ENCODE assay signal across 8 cellular contexts in the genomic region with DNA sequence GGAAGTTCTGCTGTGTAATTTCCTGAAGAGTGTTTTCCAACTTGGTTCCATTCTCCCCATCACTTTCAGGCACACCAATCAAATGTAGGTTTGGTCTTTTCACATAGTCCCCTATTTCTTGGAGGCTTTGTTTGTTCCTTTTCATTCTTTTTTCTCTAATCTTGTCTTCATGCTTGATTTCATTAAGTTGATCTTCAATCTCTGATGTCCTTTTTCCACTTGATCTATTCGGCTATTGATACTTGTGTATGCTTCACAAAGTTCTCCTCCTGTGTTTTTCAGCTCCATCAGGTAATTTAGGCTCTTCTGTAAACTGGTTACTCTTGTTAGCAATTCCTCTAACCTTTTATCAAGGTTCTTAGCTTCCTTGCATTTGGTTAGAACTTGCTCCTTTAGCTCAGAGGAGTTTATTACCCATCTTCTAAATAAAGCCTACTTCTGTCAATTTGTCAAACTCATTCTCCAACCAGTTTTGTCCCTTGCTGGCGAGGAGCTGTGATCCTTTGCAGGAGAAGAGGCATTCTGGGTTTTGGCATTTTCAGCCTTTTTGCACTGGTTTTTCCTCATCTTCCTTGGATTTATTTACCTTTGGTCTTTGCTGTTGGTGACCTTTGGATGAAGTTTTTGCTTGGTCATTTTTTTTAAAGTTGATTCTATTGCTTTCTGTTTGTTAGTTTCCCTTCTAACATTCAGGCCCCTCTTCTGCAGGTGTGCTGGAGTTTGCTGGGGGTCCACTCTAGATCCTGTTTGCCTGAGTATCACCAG.
DNase-seq lines count a peak whose midpoint lies in the region; ATAC-seq and TF ChIP-seq lines count a peak whose summit lies in the region.
"Not testable (repeated sequence)": the region's sequence is repeated elsewhere in the genome, so short reads cannot be mapped to it uniquely, and the experiment has no call there.

No MANE protein-coding gene starts in this region.

- not testable (repeated sequence) for H3K23me2 ChIP-seq in H9 (ENCODE audit: insufficient read length, low read depth, low read length, poor library complexity, severe bottlenecking)

- not testable (repeated sequence) for DNase-seq in H9; PC-3; endodermal cell; hepatocyte (ENCODE audit: low spot score); left lobe of liver (ENCODE audit: low spot score); right lobe of liver; neuronal stem cell (ENCODE audit: low spot score)

- not testable (repeated sequence) for H4K8ac ChIP-seq in H9 (replicated peaks; ENCODE audit: insufficient read length, low read depth, low read length); neuronal stem cell (ENCODE audit: low read depth, low read length)

- not testable (repeated sequence) for H3K9ac ChIP-seq in H9 (ENCODE audit: extremely low read depth, insufficient read length, low read length); PC-3 (ENCODE audit: low read length); endodermal cell (ENCODE audit: extremely low read depth, low read length, poor library complexity, severe bottlenecking); neuronal stem cell (ENCODE audit: low read depth, low read length, poor library complexity)

- not testable (repeated sequence) for H3K4me3 ChIP-seq in PC-3 (ENCODE audit: low read length); hepatocyte; right lobe of liver; neuronal stem cell (ENCODE audit: low read length in 2 of 2)
- peak overlapping the region; percentile 64 for H3K4me3 ChIP-seq in endodermal cell (ENCODE audit: low read length)

- not testable (repeated sequence) for H4K91ac ChIP-seq in H9 (ENCODE audit: insufficient read length, low read depth, low read length); neuronal stem cell (ENCODE audit: low read depth, low read length, poor library complexity)

- not testable (repeated sequence) for H3K4me2 ChIP-seq in H9 (ENCODE audit: insufficient read depth, insufficient read length, low read length); neuronal stem cell (ENCODE audit: insufficient read depth, low read length, poor library complexity, severe bottlenecking)
- H3K4me2 ChIP-seq in PC-3 (ENCODE audit: low read length): peak overlapping the region; percentile 60; the same call in 1 of the 2 replicates
- peak overlapping the region; percentile 59 for H3K4me2 ChIP-seq in hepatocyte

- not testable (repeated sequence) for H3K4ac ChIP-seq in H9 (ENCODE audit: low read depth, low read length); neuronal stem cell (ENCODE audit: low read length)

- intact Hi-C loops in PC-3 (cut with micrococcal nuclease); right lobe of liver (cut with DNase I): not testable (repeated sequence)

- H3K4me3 Mint-ChIP-seq in H9, endodermal cell: not testable (repeated sequence)

- not testable (repeated sequence) for H3T11ph ChIP-seq in H9 (ENCODE audit: low read length)

- not testable (repeated sequence) for H2BK120ac ChIP-seq in H9 (ENCODE audit: low read depth, low read length, poor library complexity, severe bottlenecking); neuronal stem cell (ENCODE audit: low read depth, low read length)

- H3K79me1 ChIP-seq in H9 (ENCODE audit: insufficient read depth, low read depth, low read length, poor library complexity, severe bottlenecking); neuronal stem cell (ENCODE audit: low read depth, low read length): not testable (repeated sequence)

- H3K56ac ChIP-seq in H9 (ENCODE audit: insufficient read length, low read depth, low read length): not testable (repeated sequence)

- H3K9me3 ChIP-seq in H9 (ENCODE audit: control insufficient read depth, low read depth, low read length); PC-3 (ENCODE audit: low read length); endodermal cell (ENCODE audit: control insufficient read depth, low read length); hepatocyte (ENCODE audit: low read depth); right lobe of liver; neuronal stem cell (replicated peaks in 1 of 2; ENCODE audit: control insufficient read depth in 2 of 2, insufficient read depth in 1 of 2, low read depth in 1 of 2, low read length in 2 of 2): not testable (repeated sequence)

- not testable (repeated sequence) for H2BK20ac ChIP-seq in H9 (ENCODE audit: low read depth, low read length, poor library complexity, severe bottlenecking)

- peaks cover 5 to 23% of the 10 kb centered on the region in 2 experiments; a peak in 2 of 4 replicates for H3K4me1 Mint-ChIP-seq in H9
- H3K4me1 Mint-ChIP-seq in endodermal cell: peaks cover 24% of the 10 kb centered on the region

- not testable (repeated sequence) for ATAC-seq in PC-3
- ATAC-seq in left lobe of liver (peak; percentile 36), right lobe of liver (peak in 3 of 4 donors; percentile 34 to 47 (median 40))

- peaks cover 6 to 28% (median 26%) of the 10 kb centered on the region in 3 experiments for H3K36me3 Mint-ChIP-seq in H9 (ENCODE audit: insufficient read depth in 1 of 3, low read depth in 3 of 3)
- H3K36me3 Mint-ChIP-seq in endodermal cell (ENCODE audit: low read depth): not testable (repeated sequence)

- peak overlapping the region; percentile 19; the same call in 1 of the 2 replicates for H3K14ac ChIP-seq in H9 (ENCODE audit: insufficient read depth, low read length)
- H3K14ac ChIP-seq in neuronal stem cell (ENCODE audit: low read length): not testable (repeated sequence)

- not testable (repeated sequence) for H4K5ac ChIP-seq in H9 (ENCODE audit: insufficient read length, low read depth, low read length)

- WGBS in H9 (ENCODE audit: extremely low coverage, insufficient read length, low lambda C conversion rate): no CpG with 5 or more reads among the region's 2 CpGs
- WGBS in endodermal cell (ENCODE audit: insufficient coverage in 1 of 2, insufficient read length in 1 of 2), 2 experiments: 92 to 94% methylated on average over 2 of the region's 2 CpGs
- WGBS in hepatocyte (ENCODE audit: low lambda C conversion rate, missing lambda C conversion rate): 76% methylated on average over 2 of the region's 2 CpGs
- 80% methylated on average over 2 of the region's 2 CpGs for WGBS in right lobe of liver (ENCODE audit: insufficient coverage, low coverage, low lambda C conversion rate, missing lambda C conversion rate)
- no CpG with 5 or more reads among the region's 2 CpGs for WGBS in neuronal stem cell (ENCODE audit: extremely low coverage in 2 of 2, insufficient read length in 2 of 2, insufficient replicate concordance in 1 of 2), 2 donors

- not testable (repeated sequence) for H2BK15ac ChIP-seq in H9 (ENCODE audit: low read depth, low read length); neuronal stem cell (ENCODE audit: low read length)

- H3K27ac ChIP-seq in C4-2B (0 out of 2 replicates have a peak overlapping the region, but pooled peaks have one; percentile 4), hepatocyte (peak overlapping the region; percentile 56), right lobe of liver (peak overlapping the region in 1 of 3 donors; percentile 30), neuronal stem cell (replicated peaks; ENCODE audit: low read length) (peak overlapping the region; percentile 39)
- H3K27ac ChIP-seq in H9 (ENCODE audit: insufficient read length, low read depth, low read length); PC-3 (ENCODE audit: low read length); endodermal cell (ENCODE audit: low read depth, low read length): not testable (repeated sequence)

- CTCF ChIA-PET in PC-3 (lab: Charles Lee): not testable (repeated sequence)

- POLR2A ChIA-PET in PC-3 (lab: Charles Lee; ENCODE audit: unreplicated experiment): interaction anchor here (0.6 kb wide), 1 partner anchor 39 kb away, joined by 3 read pairs; no protein-coding TSS in a partner anchor

- not testable (repeated sequence) for H3K9me2 ChIP-seq in PC-3 (replicated peaks; ENCODE audit: low read length); hepatocyte (replicated peaks; ENCODE audit: insufficient read depth)

- H3K27ac Mint-ChIP-seq in H9, endodermal cell: not testable (repeated sequence)

- H2BK5ac ChIP-seq in H9 (ENCODE audit: insufficient read length, low read length); neuronal stem cell (ENCODE audit: low read length): not testable (repeated sequence)

- H3K4me1 ChIP-seq in H9 (ENCODE audit: insufficient read depth, low read length); endodermal cell (ENCODE audit: control insufficient read depth, insufficient read depth, low read length); hepatocyte (ENCODE audit: insufficient read depth); neuronal stem cell (ENCODE audit: control insufficient read depth in 2 of 2, insufficient read depth in 1 of 2, low read depth in 1 of 2, low read length in 2 of 2): not testable (repeated sequence)
- H3K4me1 ChIP-seq in PC-3 (ENCODE audit: insufficient read depth, low read length) (peaks cover 11% of the 10 kb centered on the region), right lobe of liver (peaks cover 0 to 10% (median 2%) of the 10 kb centered on the region in 4 donors)

- not testable (repeated sequence) for TF ChIP-seq CTCF in C4-2B (conservative IDR thresholded peaks at IDR 0.05); H9 (conservative IDR thresholded peaks at IDR 0.05); PC-3 (conservative IDR thresholded peaks at IDR 0.05; ENCODE audit: low read depth, low read length); endodermal cell (conservative IDR thresholded peaks at IDR 0.05); hepatocyte (IDR thresholded peaks at IDR 0.05; ENCODE audit: poor library complexity); right lobe of liver (IDR thresholded peaks at IDR 0.05)

- not testable (repeated sequence) for H2AK5ac ChIP-seq in H9 (ENCODE audit: insufficient read length, low read length)
- peak overlapping the region; percentile 85 for H2AK5ac ChIP-seq in neuronal stem cell (ENCODE audit: low read depth, low read length)

- H3K9me3 Mint-ChIP-seq in H9 (peaks cover 22 to 30% of the 10 kb centered on the region in 2 experiments), endodermal cell (peaks cover 36% of the 10 kb centered on the region)

- not testable (repeated sequence) for H3K79me2 ChIP-seq in H9 (ENCODE audit: insufficient read depth, low read length); PC-3 (ENCODE audit: low read length); hepatocyte

- not testable (repeated sequence) for TF ChIP-seq POLR2A in right lobe of liver (IDR thresholded peaks at IDR 0.05)

- not testable (repeated sequence) for H4K20me1 ChIP-seq in H9 (ENCODE audit: control insufficient read depth, insufficient read depth, insufficient read length); PC-3 (ENCODE audit: low read length); hepatocyte (ENCODE audit: insufficient read depth, poor library complexity, severe bottlenecking)

- H3K23ac ChIP-seq in H9 (ENCODE audit: insufficient read length, low read depth, low read length); neuronal stem cell (ENCODE audit: low read depth, low read length, poor library complexity): not testable (repeated sequence)

- H2BK12ac ChIP-seq in H9 (ENCODE audit: insufficient read length, low read depth, low read length): not testable (repeated sequence)
- peak overlapping the region; percentile 14 for H2BK12ac ChIP-seq in neuronal stem cell (ENCODE audit: low read length)

- not testable (repeated sequence) for H3F3A ChIP-seq in PC-3 (ENCODE audit: low read length, unreplicated experiment)

- H3K27me3 Mint-ChIP-seq in H9 (ENCODE audit: low read depth); endodermal cell (ENCODE audit: insufficient read depth): not testable (repeated sequence)

- not testable (repeated sequence) for H3K18ac ChIP-seq in H9 (ENCODE audit: insufficient read length, low read depth, low read length)
- peak overlapping the region; percentile 23 for H3K18ac ChIP-seq in neuronal stem cell (ENCODE audit: low read length)

- H2AFZ ChIP-seq in H9 (ENCODE audit: low read length); hepatocyte: not testable (repeated sequence)
- H2AFZ ChIP-seq in PC-3 (ENCODE audit: low read length): peak overlapping the region; percentile 56; the same call in 1 of the 2 replicates
- H2AFZ ChIP-seq in neuronal stem cell (ENCODE audit: low read length): peak overlapping the region; percentile 78

- BruUV-seq in PC-3 (replicated peaks; lab: Mats Ljungman, UMichigan): not testable (repeated sequence)

- not testable (repeated sequence) for H3K36me3 ChIP-seq in PC-3 (ENCODE audit: low read depth, low read length); endodermal cell (ENCODE audit: control insufficient read depth, insufficient read depth, low read length); hepatocyte (replicated peaks; ENCODE audit: insufficient read depth, low read depth); right lobe of liver; neuronal stem cell (replicated peaks in 1 of 2; ENCODE audit: control insufficient read depth in 2 of 2, insufficient read depth in 2 of 2, low read length in 2 of 2)

- H3K27me3 ChIP-seq in H9 (ENCODE audit: insufficient read depth, low read length); PC-3 (ENCODE audit: low read length); endodermal cell (ENCODE audit: control insufficient read depth, insufficient read depth, low read length, poor library complexity, severe bottlenecking); hepatocyte; right lobe of liver; neuronal stem cell (ENCODE audit: control insufficient read depth in 3 of 3, insufficient read depth in 3 of 3, low read depth in 1 of 3, low read length in 3 of 3): not testable (repeated sequence)
